Comparison of ENCODE assay signal across 23 cellular contexts in genomic region chr12:29599397-29599796, GRCh38.
DNase-seq lines count a peak whose midpoint lies in the region; ATAC-seq and TF ChIP-seq lines count a peak whose summit lies in the region.
"Had no signal": no experiment of that assay in that cellular context is flagged by ENCODE, and none has a peak within 500 bp of the region (broad histone marks: within the 10 kb centered on the region; RNA-seq: fewer than 3 reads in every experiment).

No MANE protein-coding gene starts in this region.

- no peak overlapping the region for H3K27ac Mint-ChIP-seq in effector memory CD8-positive, alpha-beta T cell
- H3K27ac Mint-ChIP-seq: activated naive CD4-positive, alpha-beta T cell treated with anti-CD3 and anti-CD28 coated beads, Interleukin-2, amount 50 U/mL, for 24 hours; CD4-positive, alpha-beta T cell; stimulated activated naive B cell treated with anti-CD40 and anti-IgM and Interleukin-4, amounts not matched to agents 10 μg/mL and 1 μg/mL and 100 μg/mL, for 72 hours had no signal

- H3K27ac ChIP-seq in osteoblast (ENCODE audit: low read depth, low read length) (no peak overlapping the region), hepatocyte (no peak overlapping the region)
- H3K27ac ChIP-seq: heart right ventricle, Peyer's patch, prostate gland, SJCRH30 had no signal

- H2AFZ ChIP-seq in osteoblast (ENCODE audit: low read length) (no peak overlapping the region), hepatocyte (no peak overlapping the region)

- H3K4me3 Mint-ChIP-seq in effector memory CD8-positive, alpha-beta T cell: no peak overlapping the region
- H3K4me3 Mint-ChIP-seq: activated naive CD4-positive, alpha-beta T cell treated with anti-CD3 and anti-CD28 coated beads, Interleukin-2, amount 50 U/mL, for 24 hours; CD4-positive, alpha-beta T cell; stimulated activated naive B cell treated with anti-CD40 and anti-IgM and Interleukin-4, amounts not matched to agents 10 μg/mL and 1 μg/mL and 100 μg/mL, for 72 hours had no signal

- no peaks in the 10 kb centered on the region for H3K79me2 ChIP-seq in osteoblast (ENCODE audit: insufficient read depth, low read length)
- no peaks in the 10 kb centered on the region for H3K79me2 ChIP-seq in hepatocyte

- peaks cover 18 to 40% of the 10 kb centered on the region in 2 donors for H3K27me3 Mint-ChIP-seq in effector memory CD8-positive, alpha-beta T cell

- no peaks in the 10 kb centered on the region for H3K9me3 Mint-ChIP-seq in effector memory CD8-positive, alpha-beta T cell
- H3K9me3 Mint-ChIP-seq: activated naive CD4-positive, alpha-beta T cell treated with anti-CD3 and anti-CD28 coated beads, Interleukin-2, amount 50 U/mL, for 24 hours; CD4-positive, alpha-beta T cell; stimulated activated naive B cell treated with anti-CD40 and anti-IgM and Interleukin-4, amounts not matched to agents 10 μg/mL and 1 μg/mL and 100 μg/mL, for 72 hours had no signal

- no peaks in the 10 kb centered on the region for H4K20me1 ChIP-seq in osteoblast (ENCODE audit: insufficient read depth, low read length)
- no peaks in the 10 kb centered on the region for H4K20me1 ChIP-seq in hepatocyte (ENCODE audit: insufficient read depth, poor library complexity, severe bottlenecking)

- no peaks in the 10 kb centered on the region for H3K36me3 ChIP-seq in osteoblast (ENCODE audit: insufficient read depth, low read length)
- no peaks in the 10 kb centered on the region for H3K36me3 ChIP-seq in hepatocyte (replicated peaks; ENCODE audit: insufficient read depth, low read depth)
- H3K36me3 ChIP-seq: Peyer's patch, prostate gland had no signal

- H3K9me2 ChIP-seq in hepatocyte (replicated peaks; ENCODE audit: insufficient read depth): no peaks in the 10 kb centered on the region

- DNase-seq in Daoy (ENCODE audit: low read depth): peak; percentile 34
- peak; percentile 18 for DNase-seq in M059J (ENCODE audit: low read depth)
- peak; percentile 90 for DNase-seq in fibroblast of mammary gland (ENCODE audit: low read depth)
- DNase-seq in osteoblast (ENCODE audit: insufficient read length, low spot score, missing footprints): peak; percentile 60
- DNase-seq in hepatocyte (ENCODE audit: low spot score): no peak
- DNase-seq in NCI-H2227 (lab: John Stamatoyannopoulos, UW; ENCODE audit: unreplicated experiment): no peak
- no peak for DNase-seq in putamen (ENCODE audit: low spot score)
- no peak for DNase-seq in effector memory CD8-positive, alpha-beta T cell
- DNase-seq: activated CD4-positive, alpha-beta T cell treated with anti-CD3 and anti-CD28 coated beads for 48 hours; anterior cingulate cortex; CD4-positive, alpha-beta T cell; cerebellar nuclear complex; erythroblast; Karpas-422; NCI-H510A treated with DMSO at 0.1 percent for 48 hours; Peyer's patch; SJCRH30; small intestine; stimulated activated CD4-positive, alpha-beta T cell treated with anti-CD3 and anti-CD28 coated beads, Interleukin-2, amount 100 ng/mL, for 48 hours; stimulated activated naive B cell treated with anti-CD40 and anti-IgM and Interleukin-4, amounts not matched to agents 10 μg/mL and 1 μg/mL and 100 μg/mL, for 72 hours had no signal

- 56% methylated on average over 3 of the region's 3 CpGs for WGBS in hepatocyte (ENCODE audit: low lambda C conversion rate, missing lambda C conversion rate)

- H3K4me1 ChIP-seq in osteoblast (ENCODE audit: insufficient read depth, low read length) (peaks cover 14% of the 10 kb centered on the region), hepatocyte (ENCODE audit: insufficient read depth) (no peaks in the 10 kb centered on the region)
- H3K4me1 ChIP-seq: Peyer's patch, prostate gland, SJCRH30 had no signal

- no peaks in the 10 kb centered on the region for H3K4me1 Mint-ChIP-seq in effector memory CD8-positive, alpha-beta T cell (ENCODE audit: low read depth in 2 of 2)
- H3K4me1 Mint-ChIP-seq: activated naive CD4-positive, alpha-beta T cell treated with anti-CD3 and anti-CD28 coated beads, Interleukin-2, amount 50 U/mL, for 24 hours; stimulated activated naive B cell treated with anti-CD40 and anti-IgM and Interleukin-4, amounts not matched to agents 10 μg/mL and 1 μg/mL and 100 μg/mL, for 72 hours had no signal

- H3K4me2 ChIP-seq in osteoblast (ENCODE audit: insufficient read depth, low read length) (peak overlapping the region; percentile 27), hepatocyte (no peak overlapping the region)

- TF ChIP-seq CTCF in fibroblast of mammary gland (conservative IDR thresholded peaks at IDR 0.05; ENCODE audit: control insufficient read depth, insufficient read depth, low read depth, low read length) (no peak), osteoblast (IDR thresholded peaks at IDR 0.05; ENCODE audit: extremely low read depth, low read depth, low read length) (no peak), hepatocyte (IDR thresholded peaks at IDR 0.05; ENCODE audit: poor library complexity) (no peak)

- H3K27me3 ChIP-seq in osteoblast (ENCODE audit: insufficient read depth, low read length) (no peaks in the 10 kb centered on the region), hepatocyte (peaks cover 3% of the 10 kb centered on the region)
- H3K27me3 ChIP-seq: heart right ventricle, Peyer's patch, SJCRH30 had no signal

- H3K36me3 Mint-ChIP-seq in effector memory CD8-positive, alpha-beta T cell (ENCODE audit: insufficient read depth): no peaks in the 10 kb centered on the region
- H3K36me3 Mint-ChIP-seq: activated naive CD4-positive, alpha-beta T cell treated with anti-CD3 and anti-CD28 coated beads, Interleukin-2, amount 50 U/mL, for 24 hours; stimulated activated naive B cell treated with anti-CD40 and anti-IgM and Interleukin-4, amounts not matched to agents 10 μg/mL and 1 μg/mL and 100 μg/mL, for 72 hours had no signal

- H3K4me3 ChIP-seq in fibroblast of mammary gland (ENCODE audit: control insufficient read depth, low read depth, low read length) (no peak overlapping the region), osteoblast (ENCODE audit: insufficient read depth, low read length) (no peak overlapping the region), hepatocyte (no peak overlapping the region)
- H3K4me3 ChIP-seq: heart right ventricle, Peyer's patch, prostate gland, SJCRH30 had no signal

- ATAC-seq in effector memory CD8-positive, alpha-beta T cell (replicated peaks): no peak
- ATAC-seq: stimulated activated naive B cell treated with anti-CD40 and anti-IgM and Interleukin-4, amounts not matched to agents 10 μg/mL and 1 μg/mL and 100 μg/mL, for 72 hours had no signal

- H3K9me3 ChIP-seq in osteoblast (ENCODE audit: low read depth, low read length) (no peaks in the 10 kb centered on the region), hepatocyte (ENCODE audit: low read depth) (no peaks in the 10 kb centered on the region)
- H3K9me3 ChIP-seq: heart right ventricle, Peyer's patch, prostate gland, SJCRH30 had no signal

Comparison
In these comparisons a context has a peak if more than half of its experiments do, and no peak if none do; other contexts are left out.
1. DNase-seq: peak in Daoy (single experiment), M059J (single experiment), fibroblast of mammary gland (single experiment) and osteoblast (single experiment); none in hepatocyte (single experiment), NCI-H2227 (single experiment), putamen (single experiment) and effector memory CD8-positive, alpha-beta T cell (0 of 3).